In genomic region chr5:153968761-153969562, GRCh38 we compare ENCODE assay signal across 1 cellular context.
TF ChIP-seq lines count a peak whose summit lies in the region.

No MANE protein-coding gene starts in this region.

TF ChIP-seq in GM12878, 131 proteins besides CTCF, POLR2A, EP300 and RAD21:
- TF ChIP-seq STAT1 (conservative IDR thresholded peaks at IDR 0.05) (no peak), ATF2 (IDR thresholded peaks at IDR 0.05; ENCODE audit: low read length) (no peak), ZBTB33 (IDR thresholded peaks at IDR 0.05) (no peak), IKZF1 (conservative IDR thresholded peaks at IDR 0.05) (peak; percentile 47; the same call in 1 of the 2 replicates), IKZF2 (IDR thresholded peaks at IDR 0.05) (peak; percentile 19 to 50; a peak in 1 of 4 replicates), JUND (IDR thresholded peaks at IDR 0.05; ENCODE audit: low read depth, low read length) (no peak), POLR2AphosphoS5 (IDR thresholded peaks at IDR 0.05; ENCODE audit: low read length) (no peak)
